In the genomic region with DNA sequence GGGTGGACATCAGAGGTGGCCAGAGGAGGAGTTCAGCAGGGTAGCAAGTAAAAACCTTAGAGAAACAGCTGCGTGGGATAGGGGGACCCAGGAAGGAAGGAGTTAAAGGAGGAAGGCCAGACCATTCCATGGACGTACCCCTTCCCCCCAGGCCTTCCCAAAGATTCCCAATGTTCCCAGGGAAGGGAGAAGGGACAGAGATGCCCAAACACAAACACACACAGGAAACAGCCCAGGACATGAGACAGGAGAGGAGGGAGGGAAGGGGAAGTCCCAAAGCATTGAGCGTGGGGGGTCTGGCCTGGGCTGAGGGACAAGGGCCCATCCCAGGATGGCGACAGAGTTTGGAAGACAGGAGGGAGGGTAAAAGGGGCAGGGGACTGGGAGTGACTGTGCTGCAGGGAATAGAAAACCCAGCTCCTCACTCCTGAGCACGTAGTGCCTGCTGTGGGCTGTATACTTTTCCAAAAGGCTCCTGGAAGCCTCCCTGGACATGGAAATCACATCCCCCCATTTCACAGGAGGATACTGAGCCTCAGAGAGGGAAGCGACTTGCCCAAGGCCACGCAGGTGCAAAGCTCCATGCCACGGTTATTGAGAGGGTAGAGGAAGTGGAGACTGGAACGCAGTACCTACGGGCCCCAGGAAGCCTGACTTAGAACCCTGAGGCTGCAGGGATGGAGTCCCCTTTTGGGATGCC, we compare ENCODE assay signal across 9 cellular contexts. TPM values are rescaled to one million over a fixed set of nuclear protein-coding genes. Genes with fewer than 3 reads are reported as not detected.
A peak's percentile ranks its signal among the peaks of the same experiment; 100 is the strongest.
DNase-seq lines count a peak whose midpoint lies in the region; ATAC-seq, FAIRE-seq and TF ChIP-seq lines count a peak whose summit lies in the region.
"Had no signal": no experiment of that assay in that cellular context is flagged by ENCODE, and none has a peak within 500 bp of the region (broad histone marks: within the 10 kb centered on the region; RNA-seq: fewer than 3 reads in every experiment).

No MANE protein-coding gene starts in this region.

- POLR2A ChIA-PET in MCF 10A (lab: Yijun Ruan, JAX) = interaction anchor here (0.5 to 1.2 kb wide), 5 partner anchors 8 to 200 kb away, joined by 3 read pairs; no protein-coding TSS in a partner anchor

- H3K36me3 ChIP-seq in HUES64 (ENCODE audit: insufficient read depth, low read length) = peaks cover 41% of the 10 kb centered on the region
- H3K36me3 ChIP-seq in kidney epithelial cell (ENCODE audit: control insufficient read depth, insufficient read depth, low read length) = peaks cover 3% of the 10 kb centered on the region

- no peak for TF ChIP-seq POLR2A in GM12891 (IDR thresholded peaks at IDR 0.05; ENCODE audit: low read depth, low read length)

- BruUV-seq in MCF 10A (replicated peaks; lab: Mats Ljungman, UMichigan) = TSS peak; percentile 22

- DNase-seq in MCF 10A (ENCODE audit: unreplicated experiment) = peak; percentile 12
- no peak for DNase-seq in kidney epithelial cell (ENCODE audit: low read depth)
- no peak for DNase-seq in stimulated activated naive CD8-positive, alpha-beta T cell treated with anti-CD3 and anti-CD28 coated beads, Interleukin-15, amount 100 ng/mL, for 72 hours
- no peak for DNase-seq in GM12891 (ENCODE audit: insufficient read length, low spot score)
- no peak for DNase-seq in SIG-M5 treated with dmso at 0.1 percent for 504 hours (lab: John Stamatoyannopoulos, UW; ENCODE audit: unreplicated experiment)
- no peak for DNase-seq in stimulated activated CD4-positive, alpha-beta T cell treated with anti-CD3 and anti-CD28 coated beads, Interleukin-1b, Interleukin-23, amount 100 ng/mL, for 48 hours
- DNase-seq in NCI-H1436 (lab: John Stamatoyannopoulos, UW) = no peak

- no peaks in the 10 kb centered on the region for H3K27me3 ChIP-seq in HUES64 (ENCODE audit: insufficient read depth, low read length)
- no peaks in the 10 kb centered on the region for H3K27me3 ChIP-seq in kidney epithelial cell (ENCODE audit: control insufficient read depth, insufficient read depth, low read length)

- peak overlapping the region; percentile 78 for H3K4me3 Mint-ChIP-seq in MCF 10A (ENCODE audit: unreplicated experiment)
- peak overlapping the region; percentile 68 to 73 for H3K4me3 Mint-ChIP-seq in stimulated activated naive CD8-positive, alpha-beta T cell treated with anti-CD3 and anti-CD28 coated beads, Interleukin-15, amount 100 ng/mL, for 72 hours

- ATAC-seq in stimulated activated naive CD8-positive, alpha-beta T cell treated with anti-CD3 and anti-CD28 coated beads, Interleukin-15, amount 100 ng/mL, for 72 hours = no peak

- intact Hi-C loops in MCF 10A (cut with micrococcal nuclease) = no loop called here

- peaks cover 15% of the 10 kb centered on the region for H3K4me1 Mint-ChIP-seq in MCF 10A (ENCODE audit: insufficient read depth, unreplicated experiment)
- peaks cover 20% of the 10 kb centered on the region for H3K4me1 Mint-ChIP-seq in stimulated activated naive CD8-positive, alpha-beta T cell treated with anti-CD3 and anti-CD28 coated beads, Interleukin-15, amount 100 ng/mL, for 72 hours

- FAIRE-seq in GM12891 (lab: Jason Lieb, UNC) = no peak
- FAIRE-seq: frontal cortex had no signal

- WGBS in HUES64 = 50% methylated on average over 9 of the region's 10 CpGs

- 0 out of 2 replicates have a peak, but pooled peaks cover 2% of the 10 kb centered on the region for H3K9me3 ChIP-seq in HUES64 (ENCODE audit: insufficient read depth, low read depth, low read length)

- no peak for TF ChIP-seq CTCF in MCF 10A (IDR thresholded peaks at IDR 0.05; ENCODE audit: unreplicated experiment)
- no peak for TF ChIP-seq CTCF in kidney epithelial cell (IDR thresholded peaks at IDR 0.05; ENCODE audit: insufficient read depth, low read length, poor library complexity, severe bottlenecking)

- H3K27ac Mint-ChIP-seq in MCF 10A (ENCODE audit: low read depth, unreplicated experiment) = peak overlapping the region; percentile 88
- peak overlapping the region; percentile 2 to 86 for H3K27ac Mint-ChIP-seq in stimulated activated naive CD8-positive, alpha-beta T cell treated with anti-CD3 and anti-CD28 coated beads, Interleukin-15, amount 100 ng/mL, for 72 hours

- H3K4me3 ChIP-seq in HUES64 (ENCODE audit: low read length) = peak overlapping the region; percentile 67
- H3K4me3 ChIP-seq in kidney epithelial cell (ENCODE audit: low read depth, low read length) = peak overlapping the region; percentile 97

- H3K4me1 ChIP-seq in HUES64 (ENCODE audit: insufficient read depth, low read length) = peaks cover 9% of the 10 kb centered on the region

- peak overlapping the region; percentile 97; the same call in 1 of the 2 replicates for H3K27ac ChIP-seq in HUES64 (ENCODE audit: low read depth, low read length)

- peaks cover 26% of the 10 kb centered on the region for H3K36me3 Mint-ChIP-seq in MCF 10A (ENCODE audit: insufficient read depth, unreplicated experiment)

- CTCF ChIA-PET in MCF 10A (lab: Yijun Ruan, JAX) = interaction anchor here (0.6 to 1.2 kb wide), 5 partner anchors 16 to 771 kb away, joined by 3 read pairs; no protein-coding TSS in a partner anchor

- peaks cover 13% of the 10 kb centered on the region for H3K9me3 Mint-ChIP-seq in MCF 10A (ENCODE audit: unreplicated experiment)
- H3K9me3 Mint-ChIP-seq in stimulated activated naive CD8-positive, alpha-beta T cell treated with anti-CD3 and anti-CD28 coated beads, Interleukin-15, amount 100 ng/mL, for 72 hours = peaks cover 16 to 27% of the 10 kb centered on the region in 2 donors

- H3K27me3 Mint-ChIP-seq in MCF 10A (ENCODE audit: insufficient read depth, unreplicated experiment) = no peaks in the 10 kb centered on the region
- H3K27me3 Mint-ChIP-seq in stimulated activated naive CD8-positive, alpha-beta T cell treated with anti-CD3 and anti-CD28 coated beads, Interleukin-15, amount 100 ng/mL, for 72 hours = no peaks in the 10 kb centered on the region

- peak overlapping the region; percentile 92 for H3K9ac ChIP-seq in HUES64 (ENCODE audit: low read depth, low read length)

TF ChIP-seq in GM12891, 5 proteins besides CTCF, POLR2A, EP300 and RAD21:
- TF ChIP-seq PAX5 (IDR thresholded peaks at IDR 0.05; ENCODE audit: insufficient read depth, low read length, severe bottlenecking) = no peak
- TF ChIP-seq SPI1 (IDR thresholded peaks at IDR 0.05; ENCODE audit: low read depth, low read length) = no peak
- TF ChIP-seq POLR2AphosphoS5 (IDR thresholded peaks at IDR 0.05; ENCODE audit: low read depth, low read length) = no peak
- no peak for TF ChIP-seq TAF1 (IDR thresholded peaks at IDR 0.05; ENCODE audit: low read depth, low read length)
- TF ChIP-seq POU2F2 (IDR thresholded peaks at IDR 0.05; ENCODE audit: low read depth, low read length) = no peak

RNA-seq across cellular contexts. Expression of gene SYDE1, which starts 1.1 kb away (rescaled TPM):
- 10.4 TPM for polyA plus RNA-seq in HUES64 (2013, experiment 1 of 2)
- polyA plus RNA-seq in HUES64 (2013, experiment 2 of 2) = 11.2 TPM
- 22.6 and 24.2 TPM in 2 replicates for total RNA-seq in MCF 10A (2022)
- 28.4 and 47.0 TPM in 2 replicates for total RNA-seq in kidney epithelial cell
- not detected for polyA plus RNA-seq in GM12891 (2012; ENCODE audit: low read depth, missing spikeins)

RNA-seq across cellular contexts. Expression of gene OR1I1, which starts 26.3 kb away (rescaled TPM):
- polyA plus RNA-seq in HUES64 (2013, experiment 1 of 2) = not detected
- not detected for polyA plus RNA-seq in HUES64 (2013, experiment 2 of 2)
- total RNA-seq in MCF 10A (2022) (not detected in 2 replicates), kidney epithelial cell (not detected in 2 replicates)
- polyA plus RNA-seq in GM12891 (2012; ENCODE audit: low read depth, missing spikeins) = not detected

RNA-seq across cellular contexts. Expression of gene CASP14, which starts 59.0 kb away (rescaled TPM):
- not detected for polyA plus RNA-seq in HUES64 (2013, experiment 1 of 2)
- not detected for polyA plus RNA-seq in HUES64 (2013, experiment 2 of 2)
- not detected in 2 replicates for total RNA-seq in MCF 10A (2022)
- not detected in 2 replicates for total RNA-seq in kidney epithelial cell
- 0.60 TPM for polyA plus RNA-seq in GM12891 (2012; ENCODE audit: low read depth, missing spikeins)
- total RNA-seq: frontal cortex had no signal
